Comparison of ENCODE assay signal across 1 cellular context in genomic region chr6:83860347-83860731, GRCh38.
TF ChIP-seq lines count a peak whose summit lies in the region.

No MANE protein-coding gene starts in this region.

TF ChIP-seq in H1, 55 proteins besides CTCF, POLR2A, EP300 and RAD21 (continued from another document):
- TF ChIP-seq CHD7 (IDR thresholded peaks at IDR 0.05; ENCODE audit: insufficient replicate concordance, low read length) = no peak
- no peak for TF ChIP-seq SIX5 (IDR thresholded peaks at IDR 0.05; ENCODE audit: low read depth, low read length)
- TF ChIP-seq GTF2F1 (IDR thresholded peaks at IDR 0.05; ENCODE audit: borderline replicate concordance, low read depth, low read length) = no peak
- TF ChIP-seq RNF2 (IDR thresholded peaks at IDR 0.05; ENCODE audit: borderline replicate concordance, low read depth, low read length, missing control alignments, poor library complexity, severe bottlenecking) = no peak
- TF ChIP-seq CTBP2 (IDR thresholded peaks at IDR 0.05; ENCODE audit: borderline replicate concordance, insufficient read depth, insufficient read length, low read length) = no peak
- no peak for TF ChIP-seq USF2 (IDR thresholded peaks at IDR 0.05; ENCODE audit: low read length)
- no peak for TF ChIP-seq BCL11A (IDR thresholded peaks at IDR 0.05; ENCODE audit: low read depth in 2 of 2, low read length in 2 of 2)
